In the genomic region with DNA sequence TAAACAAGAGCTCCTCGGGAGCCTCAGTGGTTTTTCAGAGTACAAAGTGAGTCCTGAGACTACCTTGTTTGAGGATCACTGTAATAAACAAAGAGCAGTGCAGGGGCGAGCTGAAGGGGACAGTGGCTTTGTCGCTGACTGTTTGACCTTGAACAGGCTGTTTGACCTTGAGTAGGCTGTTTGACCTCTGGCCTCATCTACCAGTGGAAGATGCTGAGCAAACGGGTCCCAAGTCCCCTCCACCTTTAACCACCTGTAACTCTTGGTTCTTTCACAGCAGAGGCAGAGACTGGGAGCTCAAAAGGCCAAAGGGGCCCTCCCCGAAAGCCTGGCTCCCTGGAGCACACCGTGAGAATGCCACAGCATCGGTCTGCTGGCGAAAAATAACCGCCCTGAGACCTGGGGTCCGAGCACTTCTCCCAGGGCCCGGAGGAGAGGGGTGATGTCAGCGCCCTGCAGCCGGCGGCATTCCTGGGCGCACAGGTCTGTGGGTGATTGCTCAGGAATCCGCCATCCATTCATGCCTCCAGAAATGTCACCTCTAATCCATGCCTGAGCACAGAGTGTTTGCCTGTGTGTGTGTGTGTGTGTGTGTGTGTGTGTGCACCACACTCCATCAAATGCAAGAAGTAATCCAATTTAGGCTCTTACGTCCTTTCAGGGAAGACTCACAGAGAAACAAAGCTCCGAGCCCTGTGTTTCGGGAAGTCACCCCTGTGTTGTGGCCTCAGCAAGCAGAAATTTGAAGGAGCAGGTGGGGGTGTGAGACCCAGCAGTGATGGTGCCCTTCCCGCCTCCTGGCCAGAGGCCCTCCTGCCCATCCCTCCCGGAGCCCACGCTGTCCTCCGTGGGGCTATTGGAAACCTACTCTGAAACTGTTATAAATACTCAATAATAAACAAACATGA, we compare ENCODE assay signal across 12 cellular contexts.
"Had no signal": no experiment of that assay in that cellular context is flagged by ENCODE, and none has a peak within 500 bp of the region (broad histone marks: within the 10 kb centered on the region; RNA-seq: fewer than 3 reads in every experiment).

No MANE protein-coding gene starts in this region.

- ATAC-seq: activated T-cell treated with anti-CD3 and anti-CD28 coated beads, Interleukin-2, amount 50 U/mL, for 4 hours; left lung; pancreas; stimulated activated naive CD8-positive, alpha-beta T cell treated with anti-CD3 and anti-CD28 coated beads, Interleukin-15, amount 100 ng/mL, for 72 hours had no signal

- H3K4me3 ChIP-seq: esophagus muscularis mucosa, left lung, pancreas, uterus had no signal

- DNase-seq: activated CD4-positive, alpha-beta memory T cell treated with anti-CD3 and anti-CD28 coated beads for 36 hours; activated CD4-positive, alpha-beta T cell treated with anti-CD3 and anti-CD28 coated beads for 1 hour; activated gamma-delta T cell; activated T-cell treated with anti-CD3 and anti-CD28 coated beads, Interleukin-2, amount 50 U/mL, for 4 hours; amygdala; mesendoderm; pancreas; stimulated activated CD4-positive, alpha-beta T cell treated with anti-CD3 and anti-CD28 coated beads, Interleukin-4, amount 100 ng/mL, for 4 hours; stimulated activated naive CD8-positive, alpha-beta T cell treated with anti-CD3 and anti-CD28 coated beads, Interleukin-15, amount 100 ng/mL, for 72 hours; uterus had no signal

- H3K9me3 ChIP-seq: esophagus muscularis mucosa, left lung, pancreas, uterus had no signal

- H3K4me1 ChIP-seq: left lung, pancreas, uterus had no signal

- H3K27me3 ChIP-seq: esophagus muscularis mucosa, left lung, pancreas, uterus had no signal

- H3K36me3 ChIP-seq: esophagus muscularis mucosa, left lung, pancreas, uterus had no signal

- FAIRE-seq: pancreas had no signal

- H3K27ac ChIP-seq: left lung, pancreas, uterus had no signal
